ENCODE assay signal across 28 cellular contexts in the genomic region with DNA sequence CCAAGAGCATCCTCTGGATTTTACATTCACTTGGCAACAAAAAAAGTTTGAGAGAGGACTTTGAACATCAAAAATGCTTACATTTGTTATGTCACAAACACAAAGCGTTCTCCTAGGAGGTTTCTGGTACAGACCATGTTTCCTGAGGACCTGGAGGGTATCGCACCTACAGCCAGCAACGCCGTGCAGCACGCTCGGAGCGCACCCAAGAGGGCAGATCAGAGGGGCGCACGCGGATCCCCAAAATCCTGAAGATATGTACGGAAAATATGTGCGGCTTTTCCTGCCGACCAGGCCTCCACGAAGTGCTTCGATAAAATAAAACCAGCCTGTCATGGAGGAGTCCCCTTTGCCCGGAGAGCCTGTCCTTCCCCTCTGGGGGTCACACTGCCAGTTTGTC.
"Had no signal": no experiment of that assay in that cellular context is flagged by ENCODE, and none has a peak within 500 bp of the region (broad histone marks: within the 10 kb centered on the region; RNA-seq: fewer than 3 reads in every experiment).

No MANE protein-coding gene starts in this region.

- H3K27ac ChIP-seq: adrenal gland, body of pancreas, colonic mucosa had no signal

- H3K4me1 ChIP-seq: adrenal gland, body of pancreas, colonic mucosa had no signal

- H3K4me3 ChIP-seq: adrenal gland, body of pancreas, colonic mucosa had no signal

- H3K27me3 ChIP-seq: adrenal gland, body of pancreas, colonic mucosa had no signal

- ATAC-seq: activated CD4-positive, alpha-beta T cell treated with anti-CD3 and anti-CD28 coated beads for 36 hours; activated CD8-positive, alpha-beta memory T cell treated with anti-CD3 and anti-CD28 coated beads, Interleukin-2, amount 10 ng/mL, durations not matched to agents 7 days and 5 days; activated CD8-positive, alpha-beta T cell treated with anti-CD3 and anti-CD28 coated beads, Interleukin-2, amount 10 ng/mL, durations not matched to agents 7 days and 5 days; activated naive CD8-positive, alpha-beta T cell treated with anti-CD3 and anti-CD28 coated beads, Interleukin-2, amount 50 U/mL, for 24 hours; body of pancreas; esophagus mucosa; T-helper 17 cell had no signal

- FAIRE-seq: endometrium, frontal cortex had no signal

- H3K9me3 ChIP-seq: adrenal gland, body of pancreas, colonic mucosa had no signal

- DNase-seq: activated CD4-positive, alpha-beta memory T cell treated with anti-CD3 and anti-CD28 coated beads for 36 hours; activated CD4-positive, alpha-beta T cell treated with anti-CD3 and anti-CD28 coated beads for 36 hours; activated CD4-positive, alpha-beta T cell treated with anti-CD3 and anti-CD28 coated beads, Interleukin-2, amount 10 ng/mL, durations not matched to agents 24 days and 14 days; activated CD4-positive, CD25-positive, alpha-beta regulatory T cell; activated CD4-positive, CD25-positive, alpha-beta regulatory T cell treated with anti-CD3 and anti-CD28 coated beads, Interleukin-2, amount 50 U/mL, for 72 hours; activated CD8-positive, alpha-beta memory T cell treated with anti-CD3 and anti-CD28 coated beads, Interleukin-2, amount 10 ng/mL, durations not matched to agents 7 days and 5 days; activated CD8-positive, alpha-beta memory T cell treated with anti-CD3 and anti-CD28 coated beads, Interleukin-2, amount 50 U/mL, for 4 hours; activated CD8-positive, alpha-beta T cell treated with anti-CD3 and anti-CD28 coated beads, Interleukin-2, amount 10 ng/mL, durations not matched to agents 7 days and 5 days; activated effector memory CD4-positive, alpha-beta T cell treated with anti-CD3 and anti-CD28 coated beads, Interleukin-2, amount 50 U/mL, for 16 hours; activated naive CD4-positive, alpha-beta T cell treated with anti-CD3 and anti-CD28 coated beads for 36 hours; activated naive CD8-positive, alpha-beta T cell treated with anti-CD3 and anti-CD28 coated beads for 36 hours; activated naive CD8-positive, alpha-beta T cell treated with anti-CD3 and anti-CD28 coated beads, Interleukin-2, amount 50 U/mL, for 24 hours; activated T-cell treated with anti-CD3 and anti-CD28 coated beads, Interleukin-2, amount 50 U/mL, for 1 hour; activated T-cell treated with anti-CD3 and anti-CD28 coated beads, Interleukin-2, amount 50 U/mL, for 48 hours; adrenal gland; amygdala; aorta; body of pancreas; caudate nucleus; colonic mucosa; effector CD8-positive, alpha-beta T cell; foreskin fibroblast; head of caudate nucleus; T-helper 17 cell; T1000 had no signal

- H3K36me3 ChIP-seq: adrenal gland, colonic mucosa had no signal
